ENCODE assay signal across 7 cellular contexts in genomic region chr1:203626910-203627246, GRCh38. TPM values are rescaled to one million over a fixed set of nuclear protein-coding genes. Genes with fewer than 3 reads are reported as not detected.
A peak's percentile ranks its signal among the peaks of the same experiment; 100 is the strongest.
DNase-seq lines count a peak whose midpoint lies in the region; ATAC-seq and TF ChIP-seq lines count a peak whose summit lies in the region.

No MANE protein-coding gene starts in this region.

- peak overlapping the region; percentile 98 for H3K4me3 Mint-ChIP-seq in T-helper 17 cell

- ATAC-seq in T-helper 17 cell, result no peak
- ATAC-seq in Right ventricle myocardium superior (ENCODE audit: poor library complexity), result peak; percentile 7
- peak; percentile 39 for ATAC-seq in sciatic nerve

- H3K27me3 ChIP-seq in HL-60 (ENCODE audit: insufficient read depth, poor library complexity, severe bottlenecking), result no peaks in the 10 kb centered on the region

- no peak for TF ChIP-seq CTCF in HL-60 (IDR thresholded peaks at IDR 0.05; ENCODE audit: insufficient read depth, low read length)

- H3K4me3 ChIP-seq in HL-60 (replicated peaks; ENCODE audit: insufficient read depth, low read length), result peak overlapping the region; percentile 48

- H3K27me3 Mint-ChIP-seq in T-helper 17 cell, result no peaks in the 10 kb centered on the region

- intact Hi-C loops in Right ventricle myocardium superior (cut with DNase I), result loop anchor here (5.0 kb wide), 1 partner anchor 120 kb away; no protein-coding TSS in a partner anchor
- intact Hi-C loops in sciatic nerve (cut with DNase I), result loop anchor here (5.0 to 10.0 kb wide), 2 partner anchors 65 to 122 kb away; no protein-coding TSS in a partner anchor

- peak overlapping the region; percentile 97 for H3K27ac ChIP-seq in HL-60 (replicated peaks)

- H3K27ac Mint-ChIP-seq in T-helper 17 cell, result peak overlapping the region; percentile 98

- H3K9me3 ChIP-seq in T-helper 17 cell (ENCODE audit: control insufficient read depth, low read length, poor library complexity, severe bottlenecking), result no peaks in the 10 kb centered on the region

- no peak for DNase-seq in HL-60 (ENCODE audit: low read depth in 1 of 2, low spot score in 1 of 2)
- DNase-seq in T-helper 17 cell, result no peak
- DNase-seq in Right ventricle myocardium superior, result peak; percentile 59
- DNase-seq in sciatic nerve (ENCODE audit: low spot score), result peak; percentile 69
- no peak for DNase-seq in activated effector memory CD4-positive, alpha-beta T cell treated with Interleukin-2 at 50 U/mL for 16 hours
- no peak for DNase-seq in NCI-H2107 (lab: John Stamatoyannopoulos, UW)
- no peak for DNase-seq in A172 (ENCODE audit: low spot score)

- H3K36me3 Mint-ChIP-seq in T-helper 17 cell (ENCODE audit: low read depth), result peaks cover 13% of the 10 kb centered on the region

- peaks cover 55% of the 10 kb centered on the region for H3K4me1 Mint-ChIP-seq in T-helper 17 cell

RNA-seq across cellular contexts. Expression of gene ATP2B4, which starts 0.2 kb away (rescaled TPM):
- total RNA-seq in T-helper 17 cell (10 to 100 TPM; 92.5 to 99.2 TPM), Right ventricle myocardium superior (62.9 TPM), sciatic nerve (107 TPM)
- 41.9 and 44.6 TPM in 2 replicates for total RNA-seq in A172 (2014; rRNA removed; shearing (Covaris generic))

Comparison
In these comparisons a context has a peak if more than half of its experiments do, and no peak if none do; other contexts are left out.
1. DNase-seq: peak in Right ventricle myocardium superior (single experiment) and sciatic nerve (single experiment); none in HL-60 (0 of 2), T-helper 17 cell (0 of 3), activated effector memory CD4-positive, alpha-beta T cell treated with Interleukin-2 at 50 U/mL for 16 hours (single experiment), NCI-H2107 (single experiment) and A172 (single experiment).